In the genomic region with DNA sequence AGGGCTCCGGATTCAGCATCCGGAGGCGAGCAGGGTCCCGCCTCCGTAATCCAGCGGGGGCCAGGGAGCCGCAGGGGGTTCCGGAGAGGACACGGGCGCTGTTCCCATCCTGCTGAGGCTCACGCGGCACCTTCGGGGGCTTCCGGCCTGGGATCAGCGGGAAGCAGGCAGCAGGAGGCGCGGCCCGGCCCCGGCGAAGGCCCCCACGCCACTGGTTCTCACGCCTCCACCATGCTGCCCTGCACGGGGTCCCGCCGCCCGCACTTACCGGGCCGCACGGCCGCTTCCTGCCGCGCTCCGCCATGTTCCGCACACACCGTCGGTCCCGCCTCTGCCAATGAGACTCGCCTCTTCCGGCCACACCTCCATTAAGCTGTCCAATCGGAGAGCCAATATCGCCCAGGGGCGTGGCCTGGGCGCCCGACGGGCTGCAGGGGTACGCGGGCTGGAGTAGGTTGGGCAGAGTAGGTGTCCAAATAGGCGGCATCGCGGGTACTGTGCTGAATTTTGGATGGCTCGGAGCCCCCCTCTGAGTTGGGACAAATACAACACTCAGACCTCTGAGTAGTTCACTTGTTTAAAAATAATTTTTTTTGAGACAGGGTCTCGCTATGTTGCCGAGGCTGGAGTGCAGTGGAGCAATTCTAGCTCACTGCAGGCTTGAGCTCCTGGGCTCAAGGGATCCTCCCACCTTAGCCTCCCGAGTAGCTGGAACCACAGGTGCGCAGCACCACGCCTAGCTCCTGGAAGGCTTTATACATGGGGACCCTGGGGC, we compare ENCODE assay signal across 8 cellular contexts. TPM values are rescaled to one million over a fixed set of nuclear protein-coding genes. Genes with fewer than 3 reads are reported as not detected.
DNase-seq lines count a peak whose midpoint lies in the region; ATAC-seq and TF ChIP-seq lines count a peak whose summit lies in the region.

A gene with protein sequence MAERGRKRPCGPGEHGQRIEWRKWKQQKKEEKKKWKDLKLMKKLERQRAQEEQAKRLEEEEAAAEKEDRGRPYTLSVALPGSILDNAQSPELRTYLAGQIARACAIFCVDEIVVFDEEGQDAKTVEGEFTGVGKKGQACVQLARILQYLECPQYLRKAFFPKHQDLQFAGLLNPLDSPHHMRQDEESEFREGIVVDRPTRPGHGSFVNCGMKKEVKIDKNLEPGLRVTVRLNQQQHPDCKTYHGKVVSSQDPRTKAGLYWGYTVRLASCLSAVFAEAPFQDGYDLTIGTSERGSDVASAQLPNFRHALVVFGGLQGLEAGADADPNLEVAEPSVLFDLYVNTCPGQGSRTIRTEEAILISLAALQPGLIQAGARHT (minus strand): TSS at position 318 of the 775 bp plus-strand sequence. CDS start 14 bp downstream, at position 304.

- TF ChIP-seq POLR2A in GM19099 (IDR thresholded peaks at IDR 0.05; ENCODE audit: extremely low read depth, insufficient read length, low read depth) = peak; percentile 94

- no peak for TF ChIP-seq CTCF in choroid plexus epithelial cell (conservative IDR thresholded peaks at IDR 0.05; ENCODE audit: low read depth, low read length)

- H3K4me1 Mint-ChIP-seq in activated CD4-positive, alpha-beta T cell treated with anti-CD3 and anti-CD28 coated beads for 36 hours = peaks cover 23% of the 10 kb centered on the region

- peak; percentile 98 for ATAC-seq in HG03432 (IDR thresholded peaks at IDR 0.05; ENCODE audit: unreplicated experiment)
- ATAC-seq in activated CD4-positive, alpha-beta T cell treated with anti-CD3 and anti-CD28 coated beads for 36 hours = peak; percentile 98

- H3K4me3 ChIP-seq in choroid plexus epithelial cell (ENCODE audit: low read depth, low read length) = peak within 1 kb of the TSS; percentile 92

- H3K36me3 Mint-ChIP-seq in activated CD4-positive, alpha-beta T cell treated with anti-CD3 and anti-CD28 coated beads for 36 hours (ENCODE audit: low read depth) = peaks cover 27% of the 10 kb centered on the region

- intact Hi-C loops in activated CD4-positive, alpha-beta T cell treated with anti-CD3 and anti-CD28 coated beads for 36 hours (cut with DNase I, micrococcal nuclease) = loop anchor here (1.0 kb wide), 12 partner anchors 11 to 373 kb away; a partner anchor contains a TSS

- H3K9me3 Mint-ChIP-seq in activated CD4-positive, alpha-beta T cell treated with anti-CD3 and anti-CD28 coated beads for 36 hours (ENCODE audit: low read depth) = no peaks in the 10 kb centered on the region

- POLR2A ChIA-PET in activated CD4-positive, alpha-beta T cell treated with anti-CD3 and anti-CD28 coated beads for 36 hours (lab: Charles Lee) = interaction anchor here (0.6 to 1.8 kb wide), 9 partner anchors 8 to 370 kb away, joined by 3 to 7 read pairs (median 3); a partner anchor contains a TSS

- H3K4me3 Mint-ChIP-seq in activated CD4-positive, alpha-beta T cell treated with anti-CD3 and anti-CD28 coated beads for 36 hours = peak within 1 kb of the TSS; percentile 91

- DNase-seq in AG20443 (ENCODE audit: low spot score) (peak; percentile 99), NCI-H510A (lab: John Stamatoyannopoulos, UW) (peak; percentile 91), choroid plexus epithelial cell (ENCODE audit: low read depth) (peak; percentile 92), kidney glomerular epithelial cell (lab: John Stamatoyannopoulos, UW) (peak; percentile 90)
- peak; percentile 96 for DNase-seq in activated CD4-positive, alpha-beta T cell treated with anti-CD3 and anti-CD28 coated beads for 36 hours
- DNase-seq in stimulated activated CD4-positive, alpha-beta T cell treated with anti-CD3 and anti-CD28 coated beads, Interleukin-1b, Interleukin-23, amount 100 ng/mL, for 1 hour (ENCODE audit: low read depth in 2 of 2) = peak; percentile 81 to 89

- CTCF ChIA-PET in activated CD4-positive, alpha-beta T cell treated with anti-CD3 and anti-CD28 coated beads for 36 hours (lab: Charles Lee) = interaction anchor here (0.6 to 1.4 kb wide), 8 partner anchors 10 to 99 kb away, joined by 3 to 8 read pairs (median 4); a partner anchor contains a TSS

- H3K27me3 Mint-ChIP-seq in activated CD4-positive, alpha-beta T cell treated with anti-CD3 and anti-CD28 coated beads for 36 hours = no peaks in the 10 kb centered on the region

- peak within 1 kb of the TSS; percentile 88 for H3K27ac Mint-ChIP-seq in activated CD4-positive, alpha-beta T cell treated with anti-CD3 and anti-CD28 coated beads for 36 hours

RNA-seq across cellular contexts. Expression of the gene that starts here (rescaled TPM):
- 10 to 100 TPM; 87.9 to 92.9 TPM for total RNA-seq in activated CD4-positive, alpha-beta T cell treated with anti-CD3 and anti-CD28 coated beads for 36 hours

Comparison
In these comparisons a context has a peak if more than half of its experiments do, and no peak if none do; other contexts are left out.
1. Peak in every context shown above with its lines: DNase-seq, ATAC-seq and H3K4me3 ChIP-seq.